In genomic region chr4:93030670-93031069, GRCh38 we compare ENCODE assay signal across 18 cellular contexts.
DNase-seq lines count a peak whose midpoint lies in the region; ATAC-seq lines count a peak whose summit lies in the region.
"Had no signal": no experiment of that assay in that cellular context is flagged by ENCODE, and none has a peak within 500 bp of the region (broad histone marks: within the 10 kb centered on the region; RNA-seq: fewer than 3 reads in every experiment).

No MANE protein-coding gene starts in this region.

- ATAC-seq in GM21526 (IDR thresholded peaks at IDR 0.05; ENCODE audit: low FRiP score, unreplicated experiment) = peak; percentile 46
- ATAC-seq in T-cell (replicated peaks in 1 of 4) = no peak
- no peak for ATAC-seq in HG03521 (IDR thresholded peaks at IDR 0.05; ENCODE audit: unreplicated experiment)
- no peak for ATAC-seq in naive thymus-derived CD8-positive, alpha-beta T cell
- ATAC-seq: HepG2 had no signal

- no peaks in the 10 kb centered on the region for H3K4me1 Mint-ChIP-seq in T-cell
- H3K4me1 Mint-ChIP-seq in naive thymus-derived CD8-positive, alpha-beta T cell = no peaks in the 10 kb centered on the region

- no peaks in the 10 kb centered on the region for H3K27me3 Mint-ChIP-seq in T-cell
- H3K27me3 Mint-ChIP-seq in naive thymus-derived CD8-positive, alpha-beta T cell = no peaks in the 10 kb centered on the region

- no peak overlapping the region for H3K4me3 Mint-ChIP-seq in T-cell
- no peak overlapping the region for H3K4me3 Mint-ChIP-seq in naive thymus-derived CD8-positive, alpha-beta T cell

- CTCF ChIA-PET in T-cell (lab: Charles Lee) = no interaction called here

- POLR2A ChIA-PET in T-cell (lab: Charles Lee) = no interaction called here
- POLR2A ChIA-PET in naive thymus-derived CD8-positive, alpha-beta T cell (lab: Charles Lee) = no interaction called here

- H3K27ac Mint-ChIP-seq in T-cell = no peak overlapping the region
- H3K27ac Mint-ChIP-seq in naive thymus-derived CD8-positive, alpha-beta T cell = peak overlapping the region in 1 of 10 donors; percentile 54

- no peaks in the 10 kb centered on the region for H3K36me3 Mint-ChIP-seq in T-cell
- no peaks in the 10 kb centered on the region for H3K36me3 Mint-ChIP-seq in naive thymus-derived CD8-positive, alpha-beta T cell

- H3K9me3 Mint-ChIP-seq in T-cell = peaks cover 5 to 14% (median 7%) of the 10 kb centered on the region in 3 donors
- H3K9me3 Mint-ChIP-seq in naive thymus-derived CD8-positive, alpha-beta T cell = peaks cover 0 to 20% (median 1%) of the 10 kb centered on the region in 9 donors

- DNase-seq in SIG-M5 treated with dmso at 0.1 percent for 504 hours (lab: John Stamatoyannopoulos, UW; ENCODE audit: unreplicated experiment) (peak; percentile 0), SIG-M5 (lab: John Stamatoyannopoulos, UW) (no peak), NAMALWA (ENCODE audit: low spot score) (peak; percentile 52), T-cell (no peak), cerebellar cortex (ENCODE audit: low spot score) (no peak)
- no peak for DNase-seq in naive thymus-derived CD8-positive, alpha-beta T cell
- DNase-seq: 8988T, DMS79 treated with DMSO at 0.1 percent for 48 hours, GM23248, KBM-7, NCI-H1048, NCI-H1436, NCI-H1930, NCI-H524 treated with DMSO at 0.1 percent for 48 hours, Peyer's patch had no signal

Comparison
In these comparisons a context has a peak if more than half of its experiments do, and no peak if none do; other contexts are left out.
1. DNase-seq: peak in SIG-M5 treated with dmso at 0.1 percent for 504 hours (single experiment) and NAMALWA (single experiment); none in SIG-M5 (single experiment), T-cell (0 of 34), naive thymus-derived CD8-positive, alpha-beta T cell (0 of 10) and cerebellar cortex (single experiment).